Comparison of ENCODE assay signal across 8 cellular contexts in genomic region chr9:129802833-129803678, GRCh38. TPM values are rescaled to one million over a fixed set of nuclear protein-coding genes. Genes with fewer than 3 reads are reported as not detected.
DNase-seq lines count a peak whose midpoint lies in the region; ATAC-seq and TF ChIP-seq lines count a peak whose summit lies in the region.

TSS of gene TOR1B (plus strand) at chr9:129803184. CDS start at chr9:129803213, 29 bp downstream.

- H3K4me3 ChIP-seq in Jurkat, Clone E6-1 (ENCODE audit: low read length), result peak within 1 kb of the TSS; percentile 56
- H3K4me3 ChIP-seq in PC-9 (peak within 1 kb of the TSS; percentile 93), mucosa of rectum (ENCODE audit: low read length in 2 of 2) (peak within 1 kb of the TSS; percentile 90)

- peaks cover 15% of the 10 kb centered on the region; the same call in 1 of the 2 replicates for H3F3A ChIP-seq in PC-9 (ENCODE audit: insufficient read depth, low read depth)

- intact Hi-C loops in PC-9 (cut with micrococcal nuclease; ENCODE audit: unreplicated experiment), result loop anchor here (1.0 kb wide), 1 partner anchor 21 kb away; the partner anchor contains the start of gene TOR1A

- H3K36me3 ChIP-seq in PC-9 (ENCODE audit: low read depth), result no peaks in the 10 kb centered on the region
- H3K36me3 ChIP-seq in mucosa of rectum (ENCODE audit: control insufficient read depth in 2 of 2, insufficient read depth in 2 of 2, low read length in 2 of 2), result peaks cover 5 to 14% of the 10 kb centered on the region in 2 donors

- POLR2A ChIA-PET in PC-9 (lab: Charles Lee; ENCODE audit: unreplicated experiment), result interaction anchor here (0.6 kb wide), 1 partner anchor 98 kb away, joined by 6 read pairs; no protein-coding TSS in a partner anchor

- H3K27me3 ChIP-seq in PC-9 (ENCODE audit: insufficient read depth, low read depth), result no peaks in the 10 kb centered on the region
- H3K27me3 ChIP-seq in mucosa of rectum (ENCODE audit: control insufficient read depth in 2 of 2, insufficient read depth in 2 of 2, low read length in 2 of 2), result no peaks in the 10 kb centered on the region

- DNase-seq in DMS114 treated with DMSO at 0.1 percent for 48 hours (lab: John Stamatoyannopoulos, UW; ENCODE audit: unreplicated experiment) (peak; percentile 72), PC-9 (peak; percentile 90 to 98), erythroblast (lab: John Stamatoyannopoulos, UW) (peak; percentile 95 to 97)
- peak; percentile 88 for DNase-seq in Jurkat, Clone E6-1 (ENCODE audit: low read depth, low spot score)
- peak; percentile 97 for DNase-seq in activated T-cell treated with anti-CD3 and anti-CD28 coated beads, Interleukin-2, amount 50 U/mL, for 1 hour
- DNase-seq in stimulated activated CD8-positive, alpha-beta memory T cell treated with anti-CD3 and anti-CD28 coated beads, Interleukin-4, amount 100 ng/mL, for 4 hours (ENCODE audit: low read depth in 2 of 2, low spot score in 1 of 2), result peak; percentile 89 to 90

- no peaks in the 10 kb centered on the region for H4K20me1 ChIP-seq in PC-9 (ENCODE audit: insufficient read depth)

- peaks cover 7% of the 10 kb centered on the region for H3K4me1 ChIP-seq in PC-9 (replicated peaks; ENCODE audit: insufficient read depth)
- peaks cover 17 to 20% of the 10 kb centered on the region in 2 donors for H3K4me1 ChIP-seq in mucosa of rectum (ENCODE audit: control insufficient read depth in 2 of 2, insufficient read depth in 2 of 2, low read length in 2 of 2)

- peak; percentile 70 for TF ChIP-seq POLR2A in erythroblast (IDR thresholded peaks at IDR 0.05; ENCODE audit: low read length)

- peak within 1 kb of the TSS; percentile 80 to 88 for H3K9ac ChIP-seq in mucosa of rectum (ENCODE audit: low read depth in 1 of 2, low read length in 2 of 2)

- peak; percentile 91 for ATAC-seq in GM21619 (IDR thresholded peaks at IDR 0.05; ENCODE audit: unreplicated experiment)

- peaks cover 11% of the 10 kb centered on the region for H3K79me2 ChIP-seq in PC-9 (ENCODE audit: low read depth)

- CTCF ChIA-PET in PC-9 (lab: Charles Lee), result interaction anchor here (0.5 to 0.7 kb wide), 3 partner anchors 193 to 524 kb away, joined by 7 to 16 read pairs (median 7); no protein-coding TSS in a partner anchor

- H3K4me2 ChIP-seq in PC-9, result peak within 1 kb of the TSS; percentile 98

- peak within 1 kb of the TSS; percentile 80 for H2AFZ ChIP-seq in PC-9

- H3K27ac ChIP-seq in PC-9 (peak within 1 kb of the TSS; percentile 27; the same call in 1 of the 2 replicates), mucosa of rectum (ENCODE audit: low read depth in 2 of 2, low read length in 2 of 2) (peak within 1 kb of the TSS; percentile 90 to 91)

- H3K9me3 ChIP-seq in PC-9 (ENCODE audit: insufficient read depth, low read depth) (no peaks in the 10 kb centered on the region), mucosa of rectum (ENCODE audit: control insufficient read depth in 2 of 2, low read length in 2 of 2) (no peaks in the 10 kb centered on the region)

- no TSS peak for BruUV-seq in PC-9 (replicated peaks; lab: Mats Ljungman, UMichigan)

- no peaks in the 10 kb centered on the region for H3K9me2 ChIP-seq in PC-9 (ENCODE audit: insufficient read depth)

- no peak for TF ChIP-seq CTCF in PC-9 (conservative IDR thresholded peaks at IDR 0.05)

RNA-seq across cellular contexts. Expression of gene TOR1B, which starts in this region (rescaled TPM):
- 22.3 TPM for polyA plus RNA-seq in Jurkat, Clone E6-1 (2012; ENCODE audit: insufficient read depth, insufficient read length)
- total RNA-seq in PC-9 (2021), result 26.5 and 30.5 TPM in 2 replicates

Comparison
In these comparisons a context has a peak if more than half of its experiments do, and no peak if none do; other contexts are left out.
1. Peak in every context shown above with its lines: DNase-seq, ATAC-seq, H3K4me3 ChIP-seq and H3K27ac ChIP-seq.